Comparison of ENCODE assay signal across 25 cellular contexts in the genomic region with DNA sequence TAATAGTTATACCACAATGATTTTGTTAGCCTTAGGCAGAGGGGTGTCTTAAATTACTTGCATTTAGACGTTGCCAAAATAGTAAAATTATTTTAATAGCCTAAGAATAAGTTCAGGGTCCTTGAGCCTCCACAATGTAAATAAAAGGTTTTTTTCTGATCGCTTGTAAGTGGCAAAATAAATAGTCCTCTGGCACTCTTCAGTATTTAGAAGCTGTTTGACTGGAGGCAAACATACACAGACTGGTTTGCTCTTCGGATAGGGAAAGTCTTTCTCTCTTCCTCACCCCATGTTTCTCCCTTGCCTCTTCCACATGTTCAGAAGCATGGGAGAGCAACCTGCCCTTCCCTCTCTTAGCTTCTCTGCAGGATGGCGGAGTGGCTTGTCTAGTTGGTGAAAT. TPM values are rescaled to one million over a fixed set of nuclear protein-coding genes. Genes with fewer than 3 reads are reported as not detected.
DNase-seq lines count a peak whose midpoint lies in the region; ATAC-seq and TF ChIP-seq lines count a peak whose summit lies in the region.
"Had no signal": no experiment of that assay in that cellular context is flagged by ENCODE, and none has a peak within 500 bp of the region (broad histone marks: within the 10 kb centered on the region; RNA-seq: fewer than 3 reads in every experiment).

No MANE protein-coding gene starts in this region.

- H3K14ac ChIP-seq in trophoblast cell (ENCODE audit: low read length), result peak overlapping the region; percentile 49

- H3K9me3 ChIP-seq in trophoblast cell (ENCODE audit: insufficient read depth, low read depth, low read length), result peaks cover 3% of the 10 kb centered on the region
- H3K9me3 ChIP-seq in mammary epithelial cell (replicated peaks; ENCODE audit: insufficient read depth, low read length), result no peaks in the 10 kb centered on the region
- H3K9me3 ChIP-seq: heart left ventricle, pancreas, upper lobe of left lung had no signal

- H3K4me3 ChIP-seq in trophoblast cell (ENCODE audit: low read depth, low read length) (no peak overlapping the region), mammary epithelial cell (replicated peaks in 1 of 3; ENCODE audit: insufficient read depth in 1 of 3, low read depth in 2 of 3, low read length in 3 of 3) (no peak overlapping the region)
- H3K4me3 ChIP-seq: cardiac muscle cell, heart left ventricle, lung, pancreas, smooth muscle cell, upper lobe of left lung had no signal

- no peak overlapping the region for H3K18ac ChIP-seq in trophoblast cell (ENCODE audit: low read length)

- no peak overlapping the region for H2BK5ac ChIP-seq in trophoblast cell (ENCODE audit: low read depth, low read length, poor library complexity)

- H3K79me2 ChIP-seq in trophoblast cell (ENCODE audit: control insufficient read depth, insufficient read depth, low read length, poor library complexity), result no peaks in the 10 kb centered on the region
- H3K79me2 ChIP-seq in mammary epithelial cell (ENCODE audit: insufficient read depth, low read length), result no peaks in the 10 kb centered on the region

- H2BK12ac ChIP-seq in trophoblast cell (ENCODE audit: low read length), result peak overlapping the region; percentile 84

- dilution Hi-C loops in mammary epithelial cell (cut with HindIII; ENCODE audit: low sequenced_read_pairs), result no loop called here

- H4K12ac ChIP-seq in trophoblast cell (ENCODE audit: low read depth, low read length), result no peak overlapping the region

- H3K23ac ChIP-seq in trophoblast cell (ENCODE audit: low read length), result no peak overlapping the region

- ATAC-seq in HG03097 (IDR thresholded peaks at IDR 0.05; ENCODE audit: low FRiP score, unreplicated experiment), result no peak
- ATAC-seq in GM21717 (IDR thresholded peaks at IDR 0.05; ENCODE audit: unreplicated experiment), result no peak
- ATAC-seq: activated CD8-positive, alpha-beta T cell treated with anti-CD3 and anti-CD28 coated beads, Interleukin-2, amount 10 ng/mL, durations not matched to agents 7 days and 5 days; esophagus mucosa; heart left ventricle had no signal

- H3K4me2 ChIP-seq in trophoblast cell (ENCODE audit: low read length) (no peak overlapping the region), mammary epithelial cell (ENCODE audit: insufficient read depth, low read depth, low read length) (no peak overlapping the region)
- H3K4me2 ChIP-seq: smooth muscle cell had no signal

- CTCF ChIA-PET in mammary epithelial cell (lab: Charles Lee; ENCODE audit: low non-redundant PET), result interaction anchor here (0.7 kb wide), 1 partner anchor 125 kb away, joined by 3 read pairs; no protein-coding TSS in a partner anchor

- TF ChIP-seq CTCF in mammary epithelial cell (conservative IDR thresholded peaks at IDR 0.05 in 1 of 2, IDR thresholded peaks at IDR 0.05 in 1 of 2; ENCODE audit: extremely low read depth in 1 of 2, insufficient read depth in 1 of 2, low read depth in 1 of 2, low read length in 2 of 2), result no peak

- H4K8ac ChIP-seq in trophoblast cell (ENCODE audit: low read depth, low read length), result no peak overlapping the region

- H3K4ac ChIP-seq in trophoblast cell (ENCODE audit: low read depth, low read length), result no peak overlapping the region

- no TSS peak for BruUV-seq in mammary epithelial cell (replicated peaks; lab: Mats Ljungman, UMichigan)

- DNase-seq in DMS79 (lab: John Stamatoyannopoulos, UW), result peak; percentile 96
- DNase-seq in NCI-H2029 (lab: John Stamatoyannopoulos, UW), result peak; percentile 75
- peak; percentile 41 for DNase-seq in NCI-H345 treated with DMSO at 0.1 percent for 48 hours (lab: John Stamatoyannopoulos, UW; ENCODE audit: unreplicated experiment)
- DNase-seq in trophoblast cell, result no peak
- no peak for DNase-seq in mammary epithelial cell
- DNase-seq: activated CD8-positive, alpha-beta T cell treated with anti-CD3 and anti-CD28 coated beads, Interleukin-2, amount 10 ng/mL, durations not matched to agents 7 days and 5 days; activated naive CD8-positive, alpha-beta T cell treated with anti-CD3 and anti-CD28 coated beads for 36 hours; aorta; cortex of kidney; foreskin fibroblast; GOT3; heart left ventricle; HFFc6; kidney glomerular epithelial cell; pancreas; stimulated activated CD4-positive, alpha-beta T cell treated with anti-CD3 and anti-CD28 coated beads, Interleukin-1b, Interleukin-23, amount 100 ng/mL, for 48 hours; upper lobe of left lung had no signal

- no peak overlapping the region for H3K9ac ChIP-seq in trophoblast cell (ENCODE audit: low read length)
- no peak overlapping the region for H3K9ac ChIP-seq in mammary epithelial cell (ENCODE audit: insufficient read depth, low read length)

- H3K36me3 ChIP-seq in trophoblast cell (ENCODE audit: control insufficient read depth in 1 of 2, insufficient read depth in 2 of 2, low read length in 2 of 2) (no peaks in the 10 kb centered on the region), mammary epithelial cell (ENCODE audit: insufficient read depth, low read length) (no peaks in the 10 kb centered on the region)
- H3K36me3 ChIP-seq: cardiac muscle cell, heart left ventricle, pancreas, upper lobe of left lung had no signal

- H3K4me1 ChIP-seq in trophoblast cell (ENCODE audit: control insufficient read depth in 1 of 2, insufficient read depth in 2 of 2, low read length in 2 of 2) (peaks cover 0 to 3% of the 10 kb centered on the region in 2 experiments), mammary epithelial cell (ENCODE audit: insufficient read depth, low read length) (peaks cover 9% of the 10 kb centered on the region)

- no CpG with 5 or more reads among the region's 4 CpGs for WGBS in trophoblast cell (ENCODE audit: extremely low coverage, insufficient coverage, insufficient read length)
- 50% methylated on average over 4 of the region's 4 CpGs for WGBS in mammary epithelial cell (ENCODE audit: low coverage, missing lambda C conversion rate)

- H3K27ac ChIP-seq in trophoblast cell (ENCODE audit: low read depth, low read length) (no peak overlapping the region), mammary epithelial cell (ENCODE audit: insufficient read depth, low read depth, low read length) (no peak overlapping the region)
- H3K27ac ChIP-seq: cardiac muscle cell, heart left ventricle, pancreas, upper lobe of left lung had no signal

- intact Hi-C loops in mammary epithelial cell (cut with micrococcal nuclease), result loop anchor here (5.0 kb wide), 1 partner anchor 461 kb away; no protein-coding TSS in a partner anchor

- H4K20me1 ChIP-seq in mammary epithelial cell (ENCODE audit: insufficient read depth, low read length), result no peaks in the 10 kb centered on the region

- H2AK5ac ChIP-seq in trophoblast cell (ENCODE audit: low read length), result no peak overlapping the region

- H3K27me3 ChIP-seq in trophoblast cell (ENCODE audit: insufficient read depth, low read length) (no peaks in the 10 kb centered on the region), mammary epithelial cell (ENCODE audit: insufficient read depth, low read length) (no peaks in the 10 kb centered on the region)
- H3K27me3 ChIP-seq: cardiac muscle cell, heart left ventricle, pancreas, upper lobe of left lung had no signal

- in situ Hi-C loops in mammary epithelial cell (cut with MboI; ENCODE audit: low sequenced_read_pairs in 2 of 2), result loop anchor here in 1 of 2 donors (5.0 kb wide), 1 partner anchor 126 kb away; no protein-coding TSS in a partner anchor

- H3K79me1 ChIP-seq in trophoblast cell (ENCODE audit: low read length), result peaks cover 8% of the 10 kb centered on the region

- H2AFZ ChIP-seq in trophoblast cell (ENCODE audit: insufficient read depth, low read length, poor library complexity), result no peak overlapping the region
- no peak overlapping the region for H2AFZ ChIP-seq in mammary epithelial cell (ENCODE audit: low read depth, low read length)

- peak overlapping the region; percentile 39 for H4K91ac ChIP-seq in trophoblast cell (ENCODE audit: low read depth, low read length)

- peak overlapping the region; percentile 36 for H2BK120ac ChIP-seq in trophoblast cell (ENCODE audit: insufficient read depth, low read length, poor library complexity)

RNA-seq across cellular contexts. Expression of gene FAM180A, which starts 49.5 kb away (rescaled TPM):
- 0.18 and 0.21 TPM in 2 replicates for polyA plus RNA-seq in trophoblast cell (2013)
- total RNA-seq in mammary epithelial cell, result not detected
- polyA plus RNA-seq in mammary epithelial cell, result not detected
- not detected for polyA minus RNA-seq in mammary epithelial cell
- total RNA-seq: activated CD8-positive, alpha-beta T cell treated with anti-CD3 and anti-CD28 coated beads, Interleukin-2, amount 10 ng/mL, durations not matched to agents 7 days and 5 days; activated naive CD8-positive, alpha-beta T cell treated with anti-CD3 and anti-CD28 coated beads for 36 hours; cardiac muscle cell; neural crest cell; smooth muscle cell; T-helper 2 cell treated with Interferon-gamma antibody and Interleukin-4, amounts not matched to agents 100 ng/mL and 5 ng/mL, for 36 hours had no signal
- polyA plus RNA-seq: cardiac muscle cell had no signal

Comparison
In these comparisons a context has a peak if more than half of its experiments do, and no peak if none do; other contexts are left out.
1. DNase-seq: peak in DMS79 (single experiment), NCI-H2029 (single experiment) and NCI-H345 treated with DMSO at 0.1 percent for 48 hours (single experiment); none in trophoblast cell (0 of 2) and mammary epithelial cell (single experiment).